ENCODE assay signal across 1 cellular context in genomic region chr6:154247119-154247814, GRCh38.
TF ChIP-seq lines count a peak whose summit lies in the region.

No MANE protein-coding gene starts in this region.

TF ChIP-seq in H1, 55 proteins besides CTCF, POLR2A, EP300 and RAD21 (continued from another document):
- TF ChIP-seq CHD7 (IDR thresholded peaks at IDR 0.05; ENCODE audit: insufficient replicate concordance, low read length) (peak; percentile 30), POU5F1 (IDR thresholded peaks at IDR 0.05; ENCODE audit: low read depth, low read length) (no peak), SAP30 (IDR thresholded peaks at IDR 0.05; ENCODE audit: insufficient read depth, insufficient replicate concordance, low read length) (no peak), RBBP5 (IDR thresholded peaks at IDR 0.05; ENCODE audit: borderline replicate concordance, low read depth, low read length) (no peak), SP2 (IDR thresholded peaks at IDR 0.05; ENCODE audit: low read length) (no peak), SUZ12 (IDR thresholded peaks at IDR 0.05; ENCODE audit: low read length) (no peak), CEBPB (IDR thresholded peaks at IDR 0.05; ENCODE audit: low read depth, low read length) (peak; percentile 76; the same call in 1 of the 2 replicates), SRF (IDR thresholded peaks at IDR 0.05; ENCODE audit: low read depth, low read length) (no peak), KDM5A (IDR thresholded peaks at IDR 0.05; ENCODE audit: low read length) (no peak), BCL11A (IDR thresholded peaks at IDR 0.05; ENCODE audit: low read depth in 2 of 2, low read length in 2 of 2) (no peak)
